9 cellular contexts compared by ENCODE assay signal in genomic region chr7:134632937-134633540, GRCh38. TPM values are rescaled to one million over a fixed set of nuclear protein-coding genes. Genes with fewer than 3 reads are reported as not detected.
DNase-seq lines count a peak whose midpoint lies in the region; ATAC-seq, FAIRE-seq and TF ChIP-seq lines count a peak whose summit lies in the region.
"Had no signal": no experiment of that assay in that cellular context is flagged by ENCODE, and none has a peak within 500 bp of the region (broad histone marks: within the 10 kb centered on the region; RNA-seq: fewer than 3 reads in every experiment).

No MANE protein-coding gene starts in this region.

- no peaks in the 10 kb centered on the region for H3K9me3 Mint-ChIP-seq in activated naive CD8-positive, alpha-beta T cell treated with anti-CD3 and anti-CD28 coated beads, Interleukin-2, amount 10 ng/mL, durations not matched to agents 7 days and 5 days

- no peak overlapping the region for H3K27ac Mint-ChIP-seq in activated naive CD8-positive, alpha-beta T cell treated with anti-CD3 and anti-CD28 coated beads, Interleukin-2, amount 10 ng/mL, durations not matched to agents 7 days and 5 days

- no peaks in the 10 kb centered on the region for H3K9me3 ChIP-seq in thoracic aorta

- no peak for FAIRE-seq in frontal cortex (lab: Jason Lieb, UNC)
- FAIRE-seq: G401.6 had no signal

- no peaks in the 10 kb centered on the region for H3K36me3 ChIP-seq in thoracic aorta

- no peak overlapping the region for H3K4me3 ChIP-seq in thoracic aorta

- DNase-seq in NCI-H2196 (lab: John Stamatoyannopoulos, UW; ENCODE audit: unreplicated experiment), result peak; percentile 9
- no peak for DNase-seq in NCI-H2196 treated with DMSO at 0.1 percent for 48 hours (lab: John Stamatoyannopoulos, UW; ENCODE audit: unreplicated experiment)
- peak; percentile 2 for DNase-seq in NCI-H2171 (lab: John Stamatoyannopoulos, UW)
- no peak for DNase-seq in activated naive CD8-positive, alpha-beta T cell treated with anti-CD3 and anti-CD28 coated beads, Interleukin-2, amount 10 ng/mL, durations not matched to agents 7 days and 5 days
- peak; percentile 69 for DNase-seq in iPS-NIHi7 (ENCODE audit: extremely low spot score)
- no peak for DNase-seq in thoracic aorta (ENCODE audit: low spot score)
- DNase-seq in frontal cortex (ENCODE audit: low spot score in 2 of 2), result no peak

- no peaks in the 10 kb centered on the region for H3K36me3 Mint-ChIP-seq in activated naive CD8-positive, alpha-beta T cell treated with anti-CD3 and anti-CD28 coated beads, Interleukin-2, amount 10 ng/mL, durations not matched to agents 7 days and 5 days

- no peaks in the 10 kb centered on the region for H3K27me3 ChIP-seq in thoracic aorta (replicated peaks; ENCODE audit: insufficient read depth)

- peaks cover 16% of the 10 kb centered on the region for H3K27me3 Mint-ChIP-seq in activated naive CD8-positive, alpha-beta T cell treated with anti-CD3 and anti-CD28 coated beads, Interleukin-2, amount 10 ng/mL, durations not matched to agents 7 days and 5 days

- peaks cover 18% of the 10 kb centered on the region for H3K4me1 Mint-ChIP-seq in activated naive CD8-positive, alpha-beta T cell treated with anti-CD3 and anti-CD28 coated beads, Interleukin-2, amount 10 ng/mL, durations not matched to agents 7 days and 5 days

- POLR2A ChIA-PET in activated naive CD8-positive, alpha-beta T cell treated with anti-CD3 and anti-CD28 coated beads, Interleukin-2, amount 10 ng/mL, durations not matched to agents 7 days and 5 days (lab: Charles Lee), result no interaction called here

- peak; percentile 30 for TF ChIP-seq CTCF in thoracic aorta (IDR thresholded peaks at IDR 0.05)

- H3K4me3 Mint-ChIP-seq in activated naive CD8-positive, alpha-beta T cell treated with anti-CD3 and anti-CD28 coated beads, Interleukin-2, amount 10 ng/mL, durations not matched to agents 7 days and 5 days, result no peak overlapping the region

- ATAC-seq in GM19467 (IDR thresholded peaks at IDR 0.05; ENCODE audit: unreplicated experiment) (peak; percentile 42), thoracic aorta (ENCODE audit: insufficient number of reproducible peaks, low FRiP score, low read depth) (no peak)
- peak; percentile 61 for ATAC-seq in activated naive CD8-positive, alpha-beta T cell treated with anti-CD3 and anti-CD28 coated beads, Interleukin-2, amount 10 ng/mL, durations not matched to agents 7 days and 5 days (ENCODE audit: low read depth)

- H3K4me1 ChIP-seq in thoracic aorta (ENCODE audit: control insufficient read depth in 1 of 2, low read depth in 2 of 2), result no peaks in the 10 kb centered on the region

- H3K27ac ChIP-seq in thoracic aorta, result no peak overlapping the region

RNA-seq across cellular contexts. Expression of gene BPGM, which starts 13.6 kb away (rescaled TPM):
- 10 to 100 TPM; 13.1 to 13.2 TPM for total RNA-seq in activated naive CD8-positive, alpha-beta T cell treated with anti-CD3 and anti-CD28 coated beads, Interleukin-2, amount 10 ng/mL, durations not matched to agents 7 days and 5 days
- total RNA-seq in thoracic aorta (10 to 100 TPM; 20.0 to 22.3 TPM), frontal cortex (46.9 TPM)

Comparison
In these comparisons a context has a peak if more than half of its experiments do, and no peak if none do; other contexts are left out.
1. DNase-seq: peak in NCI-H2196 (single experiment), NCI-H2171 (single experiment) and iPS-NIHi7 (single experiment); none in NCI-H2196 treated with DMSO at 0.1 percent for 48 hours (single experiment), activated naive CD8-positive, alpha-beta T cell treated with anti-CD3 and anti-CD28 coated beads, Interleukin-2, amount 10 ng/mL, durations not matched to agents 7 days and 5 days (single experiment), thoracic aorta (single experiment) and frontal cortex (0 of 2).